In genomic region chr1:16206547-16207317, GRCh38 we compare ENCODE assay signal across 1 cellular context.
TF ChIP-seq lines count a peak whose summit lies in the region.

No MANE protein-coding gene starts in this region.

TF ChIP-seq in HepG2, 621 proteins besides CTCF, POLR2A, EP300 and RAD21 (continued from another document and continues in another):
- TF ChIP-seq ZBTB34 (CRISPR knock-in tag; IDR thresholded peaks at IDR 0.05), result no peak
- TF ChIP-seq ZNF18 (CRISPR knock-in tag; IDR thresholded peaks at IDR 0.05; ENCODE audit: insufficient replicate concordance), result peak; percentile 40
- TF ChIP-seq GABPB1 (CRISPR knock-in tag; IDR thresholded peaks at IDR 0.05), result peak; percentile 65; the same call in 1 of the 2 replicates
- no peak for TF ChIP-seq EED (CRISPR knock-in tag; IDR thresholded peaks at IDR 0.05)
- no peak for TF ChIP-seq DBP (CRISPR knock-in tag; IDR thresholded peaks at IDR 0.05; ENCODE audit: not compliant biosample characterization)
- no peak for TF ChIP-seq HNF4A (CRISPR knock-in tag; IDR thresholded peaks at IDR 0.05)
- TF ChIP-seq POGZ (CRISPR knock-in tag; IDR thresholded peaks at IDR 0.05), result no peak
- TF ChIP-seq KLF6 (CRISPR knock-in tag; IDR thresholded peaks at IDR 0.05), result no peak
- TF ChIP-seq ZNF331 (CRISPR knock-in tag; IDR thresholded peaks at IDR 0.05), result 0 out of 2 replicates have a peak, but pooled peaks have one; percentile 14
- TF ChIP-seq BHLHE40 (IDR thresholded peaks at IDR 0.05; ENCODE audit: low read length), result no peak
- TF ChIP-seq PRPF4 (IDR thresholded peaks at IDR 0.05; ENCODE audit: low read depth, low read length, poor library complexity, severe bottlenecking), result no peak
- no peak for TF ChIP-seq MAZ (IDR thresholded peaks at IDR 0.05; ENCODE audit: borderline replicate concordance, low read depth, low read length)
- TF ChIP-seq MAZ (CRISPR knock-in tag; IDR thresholded peaks at IDR 0.05; ENCODE audit: low read depth), result peak; percentile 62
- 0 out of 2 replicates have a peak, but pooled peaks have one; percentile 50 for TF ChIP-seq ZHX1 (CRISPR knock-in tag; IDR thresholded peaks at IDR 0.05; ENCODE audit: low read depth)
- peak; percentile 44; the same call in 1 of the 2 replicates for TF ChIP-seq KDM5B (CRISPR knock-in tag; IDR thresholded peaks at IDR 0.05; ENCODE audit: borderline replicate concordance)
- no peak for TF ChIP-seq ZNF30 (CRISPR knock-in tag; IDR thresholded peaks at IDR 0.05)
- TF ChIP-seq CAMTA2 (CRISPR knock-in tag; IDR thresholded peaks at IDR 0.05; ENCODE audit: borderline replicate concordance), result no peak
- 0 out of 2 replicates have a peak, but pooled peaks have one; percentile 62 for TF ChIP-seq ZNF329 (CRISPR knock-in tag; IDR thresholded peaks at IDR 0.05; ENCODE audit: low read depth)
- TF ChIP-seq ZNF558 (CRISPR knock-in tag; IDR thresholded peaks at IDR 0.05; ENCODE audit: borderline replicate concordance), result peak; percentile 89; the same call in 1 of the 2 replicates
- no peak for TF ChIP-seq ZNF652 (CRISPR knock-in tag; IDR thresholded peaks at IDR 0.05; ENCODE audit: borderline replicate concordance, low read depth)
- no peak for TF ChIP-seq EZH2 (conservative IDR thresholded peaks at IDR 0.05; ENCODE audit: low read depth, low read length)
- no peak for TF ChIP-seq RFX1 (IDR thresholded peaks at IDR 0.05)
- TF ChIP-seq SMAD3 (CRISPR knock-in tag; IDR thresholded peaks at IDR 0.05), result no peak
- TF ChIP-seq FOSL2 (CRISPR knock-in tag; IDR thresholded peaks at IDR 0.05), result no peak
- TF ChIP-seq ZNF577 (CRISPR knock-in tag; IDR thresholded peaks at IDR 0.05; ENCODE audit: borderline replicate concordance, low read depth), result no peak
- peak; percentile 89 for TF ChIP-seq ZNF280B (CRISPR knock-in tag; IDR thresholded peaks at IDR 0.05; ENCODE audit: borderline replicate concordance)
- TF ChIP-seq NFIB (CRISPR knock-in tag; IDR thresholded peaks at IDR 0.05; ENCODE audit: borderline replicate concordance), result no peak
- TF ChIP-seq RFXANK (CRISPR knock-in tag; IDR thresholded peaks at IDR 0.05), result no peak
- no peak for TF ChIP-seq ZNF720 (CRISPR knock-in tag; IDR thresholded peaks at IDR 0.05)
- no peak for TF ChIP-seq TEAD3 (CRISPR knock-in tag; optimal IDR thresholded peaks at IDR 0.05; ENCODE audit: borderline replicate concordance)
- TF ChIP-seq PBX3 (CRISPR knock-in tag; IDR thresholded peaks at IDR 0.05; ENCODE audit: borderline replicate concordance), result no peak
- TF ChIP-seq GMEB2 (CRISPR knock-in tag; IDR thresholded peaks at IDR 0.05; ENCODE audit: low read depth), result no peak
- TF ChIP-seq HOXD1 (CRISPR knock-in tag; IDR thresholded peaks at IDR 0.05), result no peak
- peak; percentile 67 for TF ChIP-seq ZNF883 (CRISPR knock-in tag; IDR thresholded peaks at IDR 0.05; ENCODE audit: not compliant biosample characterization)
- TF ChIP-seq ZNF263 (CRISPR knock-in tag; IDR thresholded peaks at IDR 0.05), result no peak
- TF ChIP-seq RBM39 (IDR thresholded peaks at IDR 0.05; ENCODE audit: low read depth, low read length, poor library complexity, severe bottlenecking), result peak; percentile 58
- no peak for TF ChIP-seq ZNF451 (CRISPR knock-in tag; IDR thresholded peaks at IDR 0.05)
- peak; percentile 79; the same call in 1 of the 2 replicates for TF ChIP-seq ZMAT3 (CRISPR knock-in tag; conservative IDR thresholded peaks at IDR 0.05)
- TF ChIP-seq RCOR2 (CRISPR knock-in tag; IDR thresholded peaks at IDR 0.05), result no peak
- TF ChIP-seq DMAP1 (CRISPR knock-in tag; IDR thresholded peaks at IDR 0.05), result peak; percentile 59; the same call in 1 of the 2 replicates
- peak; percentile 80 for TF ChIP-seq POLR2G (IDR thresholded peaks at IDR 0.05; ENCODE audit: low read depth, low read length)
- TF ChIP-seq NFE2L2 (IDR thresholded peaks at IDR 0.05; ENCODE audit: low read length), result no peak
- no peak for TF ChIP-seq CCDC6 (CRISPR knock-in tag; IDR thresholded peaks at IDR 0.05)
- TF ChIP-seq HDAC1 (CRISPR knock-in tag; IDR thresholded peaks at IDR 0.05), result peak; percentile 64
- no peak for TF ChIP-seq REL (CRISPR knock-in tag; conservative IDR thresholded peaks at IDR 0.05)
- no peak for TF ChIP-seq ZBTB1 (CRISPR knock-in tag; IDR thresholded peaks at IDR 0.05; ENCODE audit: borderline replicate concordance)
- TF ChIP-seq NFE2 (CRISPR knock-in tag; IDR thresholded peaks at IDR 0.05), result no peak
- no peak for TF ChIP-seq ZNF607 (CRISPR knock-in tag; IDR thresholded peaks at IDR 0.05; ENCODE audit: borderline replicate concordance)
- TF ChIP-seq ERF (CRISPR knock-in tag; IDR thresholded peaks at IDR 0.05), result peak; percentile 10; the same call in 1 of the 2 replicates
- TF ChIP-seq E2F1 (CRISPR knock-in tag; IDR thresholded peaks at IDR 0.05), result no peak
- peak; percentile 26; the same call in 1 of the 2 replicates for TF ChIP-seq CSRNP1 (CRISPR knock-in tag; IDR thresholded peaks at IDR 0.05)
- no peak for TF ChIP-seq ZNF333 (CRISPR knock-in tag; IDR thresholded peaks at IDR 0.05; ENCODE audit: borderline replicate concordance)
- no peak; the same call in 1 of the 2 replicates for TF ChIP-seq ZNF468 (CRISPR knock-in tag; IDR thresholded peaks at IDR 0.05)
- no peak for TF ChIP-seq PLSCR1 (CRISPR knock-in tag; IDR thresholded peaks at IDR 0.05; ENCODE audit: borderline replicate concordance)
- TF ChIP-seq REPIN1 (CRISPR knock-in tag; IDR thresholded peaks at IDR 0.05; ENCODE audit: borderline replicate concordance, low read depth), result peak; percentile 22; the same call in 1 of the 2 replicates
